Comparison of ENCODE assay signal across 3 cellular contexts in the genomic region with DNA sequence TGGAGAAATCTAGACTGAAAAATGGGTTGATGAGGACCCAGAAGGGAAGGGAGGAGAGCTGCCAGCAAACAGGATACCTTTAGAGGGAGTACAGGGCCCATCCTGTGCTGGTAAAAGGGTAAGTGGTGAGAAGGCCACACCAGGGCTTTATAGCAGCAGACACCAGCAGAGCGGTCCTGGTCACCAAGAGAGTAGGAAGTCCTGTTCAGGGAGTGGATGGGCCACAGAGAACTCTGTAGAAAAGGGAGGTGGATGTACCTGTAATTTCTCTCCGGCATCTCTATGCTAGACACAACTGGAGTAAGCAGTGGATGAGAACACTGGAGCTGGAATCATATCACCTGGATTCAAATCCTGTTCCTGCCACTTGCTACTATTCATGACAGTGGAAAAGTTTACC.
"Had no signal": no experiment of that assay in that cellular context is flagged by ENCODE, and none has a peak within 500 bp of the region (broad histone marks: within the 10 kb centered on the region; RNA-seq: fewer than 3 reads in every experiment).

No MANE protein-coding gene starts in this region.

- DNase-seq: GDM1, GF-D8 had no signal

- H3K4me3 ChIP-seq: GM12878 had no signal

- ATAC-seq: GM12878 had no signal
